24 cellular contexts compared by ENCODE assay signal in the genomic region with DNA sequence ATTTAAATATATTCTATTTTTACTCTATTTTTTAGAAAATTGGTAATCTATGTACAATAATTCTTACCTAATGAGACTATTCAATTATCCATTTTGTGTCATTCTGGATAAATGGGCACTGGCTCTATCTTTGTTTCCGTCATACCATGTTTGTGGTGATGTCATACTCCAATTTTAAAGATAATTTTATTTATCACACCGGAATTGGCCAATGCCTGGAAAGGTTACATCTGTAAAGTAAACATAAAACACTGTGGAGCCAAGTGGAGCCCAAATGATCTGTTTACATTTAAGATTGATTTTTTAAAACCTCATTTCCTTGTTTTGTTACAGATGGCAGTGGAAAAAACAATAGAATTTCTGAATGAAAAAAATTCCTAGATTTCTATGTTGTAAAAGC.
DNase-seq lines count a peak whose midpoint lies in the region; ATAC-seq, FAIRE-seq and TF ChIP-seq lines count a peak whose summit lies in the region.
"Had no signal": no experiment of that assay in that cellular context is flagged by ENCODE, and none has a peak within 500 bp of the region (broad histone marks: within the 10 kb centered on the region; RNA-seq: fewer than 3 reads in every experiment).

No MANE protein-coding gene starts in this region.

- H3K23ac ChIP-seq in mesendoderm (ENCODE audit: low read length): no peak overlapping the region

- peaks cover 0 to 5% (median 0%) of the 10 kb centered on the region in 3 donors for H3K4me1 ChIP-seq in pancreas
- H3K4me1 ChIP-seq in mesendoderm (ENCODE audit: control insufficient read depth, low read depth, low read length): no peaks in the 10 kb centered on the region

- FAIRE-seq in pancreas (lab: Jason Lieb, UNC): no peak
- FAIRE-seq: GM12891, GM19239 had no signal

- H3K27ac ChIP-seq in pancreas (peak overlapping the region in 2 of 4 donors; percentile 3 to 31), mesendoderm (ENCODE audit: low read depth, low read length) (no peak overlapping the region)
- H3K27ac ChIP-seq: KMS-11, PC-9, RWPE1 had no signal

- H3K18ac ChIP-seq in mesendoderm (ENCODE audit: low read length): no peak overlapping the region

- WGBS in pancreas, 2 donors: 14 to 17% methylated on average over 2 of the region's 2 CpGs
- no CpG with 5 or more reads among the region's 2 CpGs for whole genome bisulfite sequencing in mesendoderm (ENCODE audit: extremely low coverage, insufficient coverage, low lambda C conversion rate)

- DNase-seq in NCI-H2196 treated with DMSO at 0.1 percent for 48 hours (lab: John Stamatoyannopoulos, UW; ENCODE audit: unreplicated experiment): peak; percentile 2
- DNase-seq in NCI-H2196 (lab: John Stamatoyannopoulos, UW; ENCODE audit: unreplicated experiment): no peak
- peak; percentile 1 for DNase-seq in HuH-7.5 (ENCODE audit: low spot score)
- peak; percentile 42 for DNase-seq in NCI-H69 (lab: John Stamatoyannopoulos, UW)
- DNase-seq in pancreas: peak in 3 of 6 donors; percentile 23 to 26 (median 25)
- DNase-seq in activated CD8-positive, alpha-beta memory T cell treated with anti-CD3 and anti-CD28 coated beads, Interleukin-2, amount 50 U/mL, for 48 hours: no peak
- no peak for DNase-seq in mesendoderm
- DNase-seq: 8988T, DMS 273 treated with DMSO at 0.1 percent for 48 hours, EL, HCEC 1CT, MV-4-11, NCI-H1930, NCI-H82, PC-9, SIG-M5, T-cell had no signal

- H3K36me3 ChIP-seq in pancreas: no peaks in the 10 kb centered on the region
- H3K36me3 ChIP-seq in mesendoderm (ENCODE audit: control insufficient read depth, insufficient read depth, low read length): no peaks in the 10 kb centered on the region

- no peak overlapping the region for H3K56ac ChIP-seq in mesendoderm (ENCODE audit: low read length)

- no peak overlapping the region for H2BK15ac ChIP-seq in mesendoderm (replicated peaks; ENCODE audit: low read depth)

- H3K9ac ChIP-seq in mesendoderm (ENCODE audit: low read length): no peak overlapping the region
- H3K9ac ChIP-seq: KMS-11 had no signal

- no peaks in the 10 kb centered on the region for H3K79me1 ChIP-seq in mesendoderm (ENCODE audit: low read length)

- no peak overlapping the region for H4K5ac ChIP-seq in mesendoderm (ENCODE audit: low read length)

- H3K4me3 ChIP-seq in pancreas (no peak overlapping the region), mesendoderm (ENCODE audit: low read length) (no peak overlapping the region)
- H3K4me3 ChIP-seq: GM23338, PC-9 had no signal

- H3K27me3 ChIP-seq in pancreas (no peaks in the 10 kb centered on the region), mesendoderm (ENCODE audit: insufficient read depth, low read length, poor library complexity) (no peaks in the 10 kb centered on the region)

- no peak overlapping the region for H2BK5ac ChIP-seq in mesendoderm (ENCODE audit: low read length)

- intact Hi-C loops in pancreas (cut with DNase I): no loop called here

- H3K9me3 ChIP-seq in pancreas: no peaks in the 10 kb centered on the region

- H2BK120ac ChIP-seq in mesendoderm (ENCODE audit: low read depth, low read length): no peak overlapping the region

- no peak overlapping the region for H4K8ac ChIP-seq in mesendoderm (ENCODE audit: low read depth, low read length)

- H2AK5ac ChIP-seq in mesendoderm (ENCODE audit: low read length): no peak overlapping the region

- no peak overlapping the region for H3K4ac ChIP-seq in mesendoderm (ENCODE audit: low read depth, low read length)

- TF ChIP-seq CTCF in pancreas (IDR thresholded peaks at IDR 0.05): no peak

- H3K4me2 ChIP-seq in mesendoderm (ENCODE audit: low read length): no peak overlapping the region
- H3K4me2 ChIP-seq: GM23338, KMS-11, PC-9 had no signal

- no peaks in the 10 kb centered on the region for H3K79me2 ChIP-seq in mesendoderm (ENCODE audit: control insufficient read depth, insufficient read depth, low read length)

- ATAC-seq in pancreas (peak; percentile 90 to 95 (median 92)), GM21737 (IDR thresholded peaks at IDR 0.05; ENCODE audit: unreplicated experiment) (no peak)
- ATAC-seq: GM23338, SK-N-SH treated with all-trans-retinoic acid at 6 μM for 48 hours, T-cell had no signal

Comparison
In these comparisons a context has a peak if more than half of its experiments do, and no peak if none do; other contexts are left out.
1. DNase-seq: peak in NCI-H2196 treated with DMSO at 0.1 percent for 48 hours (single experiment), HuH-7.5 (single experiment) and NCI-H69 (single experiment); none in NCI-H2196 (single experiment), activated CD8-positive, alpha-beta memory T cell treated with anti-CD3 and anti-CD28 coated beads, Interleukin-2, amount 50 U/mL, for 48 hours (single experiment) and mesendoderm (single experiment).